In genomic region chr17:34617398-34617797, GRCh38 we compare ENCODE assay signal across 37 cellular contexts. TPM values are rescaled to one million over a fixed set of nuclear protein-coding genes. Genes with fewer than 3 reads are reported as not detected.
"Had no signal": no experiment of that assay in that cellular context is flagged by ENCODE, and none has a peak within 500 bp of the region (broad histone marks: within the 10 kb centered on the region; RNA-seq: fewer than 3 reads in every experiment).

No MANE protein-coding gene starts in this region.

- FAIRE-seq: astrocyte, bronchial epithelial cell had no signal

- H3K27me3 ChIP-seq: body of pancreas, cardiac muscle cell had no signal

- H3K9me3 Mint-ChIP-seq: activated B cell treated with CpG ODN at 0.5 μM for 24 hours; activated CD4-positive, alpha-beta memory T cell treated with anti-CD3 and anti-CD28 coated beads for 36 hours; activated CD4-positive, alpha-beta T cell treated with anti-CD3 and anti-CD28 coated beads, Interleukin-2, amount 10 ng/mL, durations not matched to agents 24 days and 14 days; activated CD8-positive, alpha-beta T cell treated with anti-CD3 and anti-CD28 coated beads for 36 hours; activated naive CD4-positive, alpha-beta T cell treated with anti-CD3 and anti-CD28 coated beads for 36 hours; activated naive CD4-positive, alpha-beta T cell treated with anti-CD3 and anti-CD28 coated beads, Interleukin-2, amount 50 U/mL, for 72 hours; activated naive CD8-positive, alpha-beta T cell treated with anti-CD3 and anti-CD28 coated beads for 36 hours; activated T-cell treated with anti-CD3 and anti-CD28 coated beads, Interleukin-2, amount 50 U/mL, for 4 hours; activated T-cell treated with anti-CD3 and anti-CD28 coated beads, Interleukin-2, amount 50 U/mL, for 72 hours; activated T-helper 1 cell treated with anti-CD3 and anti-CD28 coated beads, Interleukin-12 subunit alpha, Interleukin-12 subunit beta, Interleukin-2, Interleukin-4 antibody, amounts not matched to agents 30 ng/mL and 10 ng/mL and 1 ng/mL, durations not matched to agents 14 hours and 24 hours and 36 hours; activated T-helper 17 cell treated with anti-CD3 and anti-CD28 coated beads, Interleukin-2, amount 50 U/mL, for 72 hours; central memory CD8-positive, alpha-beta T cell; T-helper 1 cell treated with Interleukin-12 subunit alpha and Interleukin-12 subunit beta and Interleukin-4 antibody, amounts not matched to agents 30 μg/mL and 1 μg/mL, for 36 hours; T-helper 2 cell treated with Interferon-gamma antibody and Interleukin-4, amounts not matched to agents 5 μg/mL and 100 μg/mL, for 36 hours had no signal

- ATAC-seq: activated CD8-positive, alpha-beta T cell treated with anti-CD3 and anti-CD28 coated beads for 36 hours; activated naive CD4-positive, alpha-beta T cell treated with anti-CD3 and anti-CD28 coated beads, Interleukin-2, amount 50 U/mL, for 72 hours; activated T-cell treated with anti-CD3 and anti-CD28 coated beads, Interleukin-2, amount 50 U/mL, for 4 hours; activated T-cell treated with anti-CD3 and anti-CD28 coated beads, Interleukin-2, amount 50 U/mL, for 72 hours; activated T-helper 17 cell treated with anti-CD3 and anti-CD28 coated beads, Interleukin-2, amount 50 U/mL, for 72 hours; body of pancreas had no signal

- H3K4me3 ChIP-seq: adrenal gland, body of pancreas, cardiac muscle cell had no signal

- H3K36me3 ChIP-seq: adrenal gland, cardiac muscle cell had no signal

- H3K36me3 Mint-ChIP-seq: activated CD4-positive, alpha-beta memory T cell treated with anti-CD3 and anti-CD28 coated beads for 36 hours; activated naive CD4-positive, alpha-beta T cell treated with anti-CD3 and anti-CD28 coated beads, Interleukin-2, amount 50 U/mL, for 72 hours; activated naive CD8-positive, alpha-beta T cell treated with anti-CD3 and anti-CD28 coated beads for 36 hours had no signal

- H3K9me3 ChIP-seq: adrenal gland, body of pancreas had no signal

- H3K27ac Mint-ChIP-seq: activated B cell treated with CpG ODN at 0.5 μM for 24 hours; activated CD4-positive, alpha-beta memory T cell treated with anti-CD3 and anti-CD28 coated beads for 36 hours; activated CD4-positive, alpha-beta T cell treated with anti-CD3 and anti-CD28 coated beads, Interleukin-2, amount 10 ng/mL, durations not matched to agents 24 days and 14 days; activated CD8-positive, alpha-beta T cell treated with anti-CD3 and anti-CD28 coated beads for 36 hours; activated naive CD4-positive, alpha-beta T cell treated with anti-CD3 and anti-CD28 coated beads for 36 hours; activated naive CD4-positive, alpha-beta T cell treated with anti-CD3 and anti-CD28 coated beads, Interleukin-2, amount 50 U/mL, for 72 hours; activated naive CD8-positive, alpha-beta T cell treated with anti-CD3 and anti-CD28 coated beads for 36 hours; activated T-cell treated with anti-CD3 and anti-CD28 coated beads, Interleukin-2, amount 50 U/mL, for 72 hours; activated T-helper 1 cell treated with anti-CD3 and anti-CD28 coated beads, Interleukin-12 subunit alpha, Interleukin-12 subunit beta, Interleukin-2, Interleukin-4 antibody, amounts not matched to agents 30 ng/mL and 10 ng/mL and 1 ng/mL, durations not matched to agents 14 hours and 24 hours and 36 hours; activated T-helper 17 cell treated with anti-CD3 and anti-CD28 coated beads, Interleukin-2, amount 50 U/mL, for 72 hours; T-helper 1 cell treated with Interleukin-12 subunit alpha and Interleukin-12 subunit beta and Interleukin-4 antibody, amounts not matched to agents 30 μg/mL and 1 μg/mL, for 36 hours; T-helper 2 cell treated with Interferon-gamma antibody and Interleukin-4, amounts not matched to agents 5 μg/mL and 100 μg/mL, for 36 hours had no signal

- H3K27ac ChIP-seq: adrenal gland, body of pancreas, cardiac muscle cell had no signal

- H3K4me3 Mint-ChIP-seq: activated B cell treated with CpG ODN at 0.5 μM for 24 hours; activated CD4-positive, alpha-beta memory T cell treated with anti-CD3 and anti-CD28 coated beads for 36 hours; activated CD4-positive, alpha-beta T cell treated with anti-CD3 and anti-CD28 coated beads, Interleukin-2, amount 10 ng/mL, durations not matched to agents 24 days and 14 days; activated CD8-positive, alpha-beta T cell treated with anti-CD3 and anti-CD28 coated beads for 36 hours; activated naive CD4-positive, alpha-beta T cell treated with anti-CD3 and anti-CD28 coated beads for 36 hours; activated naive CD8-positive, alpha-beta T cell treated with anti-CD3 and anti-CD28 coated beads for 36 hours; activated T-cell treated with anti-CD3 and anti-CD28 coated beads, Interleukin-2, amount 50 U/mL, for 4 hours; activated T-cell treated with anti-CD3 and anti-CD28 coated beads, Interleukin-2, amount 50 U/mL, for 72 hours; activated T-helper 1 cell treated with anti-CD3 and anti-CD28 coated beads, Interleukin-12 subunit alpha, Interleukin-12 subunit beta, Interleukin-2, Interleukin-4 antibody, amounts not matched to agents 30 ng/mL and 10 ng/mL and 1 ng/mL, durations not matched to agents 14 hours and 24 hours and 36 hours; activated T-helper 17 cell treated with anti-CD3 and anti-CD28 coated beads, Interleukin-2, amount 50 U/mL, for 72 hours; central memory CD8-positive, alpha-beta T cell; T-helper 1 cell treated with Interleukin-12 subunit alpha and Interleukin-12 subunit beta and Interleukin-4 antibody, amounts not matched to agents 30 μg/mL and 1 μg/mL, for 36 hours; T-helper 2 cell treated with Interferon-gamma antibody and Interleukin-4, amounts not matched to agents 5 μg/mL and 100 μg/mL, for 36 hours had no signal

- H3K4me1 ChIP-seq: adrenal gland, body of pancreas had no signal

- DNase-seq: activated B cell treated with CpG ODN at 0.5 μM for 24 hours; activated CD4-positive, alpha-beta memory T cell treated with anti-CD3 and anti-CD28 coated beads for 36 hours; activated CD4-positive, alpha-beta T cell treated with anti-CD3 and anti-CD28 coated beads for 4 hours; activated CD4-positive, alpha-beta T cell treated with anti-CD3 and anti-CD28 coated beads, Interleukin-2, amount 10 ng/mL, durations not matched to agents 24 days and 14 days; activated CD4-positive, alpha-beta T cell treated with anti-CD3 and anti-CD28 coated beads, Interleukin-2, amount 50 U/mL, for 1 hour; activated CD4-positive, alpha-beta T cell treated with anti-CD3 and anti-CD28 coated beads, Interleukin-2, amount 50 U/mL, for 4 hours; activated CD4-positive, CD25-positive, alpha-beta regulatory T cell treated with anti-CD3 and anti-CD28 coated beads, Interleukin-2, amount 50 U/mL, for 72 hours; activated CD8-positive, alpha-beta memory T cell treated with anti-CD3 and anti-CD28 coated beads, Interleukin-2, amount 50 U/mL, for 4 hours; activated CD8-positive, alpha-beta T cell treated with anti-CD3 and anti-CD28 coated beads for 36 hours; activated effector memory CD4-positive, alpha-beta T cell treated with anti-CD3 and anti-CD28 coated beads, Interleukin-2, amount 50 U/mL, for 16 hours; activated gamma-delta T cell treated with Interleukin-2 at 50 U/mL for 16 hours; activated naive CD4-positive, alpha-beta T cell; activated naive CD4-positive, alpha-beta T cell treated with anti-CD3 and anti-CD28 coated beads for 36 hours; activated naive CD4-positive, alpha-beta T cell treated with anti-CD3 and anti-CD28 coated beads, Interleukin-2, amount 50 U/mL, for 16 hours; activated naive CD8-positive, alpha-beta T cell treated with anti-CD3 and anti-CD28 coated beads for 36 hours; activated T-cell treated with anti-CD3 and anti-CD28 coated beads for 4 hours; activated T-cell treated with anti-CD3 and anti-CD28 coated beads, Interleukin-2, amount 50 U/mL, for 1 hour; activated T-cell treated with anti-CD3 and anti-CD28 coated beads, Interleukin-2, amount 50 U/mL, for 4 hours; activated T-cell treated with anti-CD3 and anti-CD28 coated beads, Interleukin-2, amount 50 U/mL, for 72 hours; adrenal gland; amniotic stem cell; aorta; body of pancreas; caudate nucleus; cerebellar nuclear complex; T-helper 1 cell; T-helper 2 cell; T-helper 9 cell had no signal

- H3K4me1 Mint-ChIP-seq: activated B cell treated with CpG ODN at 0.5 μM for 24 hours; activated CD4-positive, alpha-beta T cell treated with anti-CD3 and anti-CD28 coated beads, Interleukin-2, amount 10 ng/mL, durations not matched to agents 24 days and 14 days; activated naive CD8-positive, alpha-beta T cell treated with anti-CD3 and anti-CD28 coated beads for 36 hours; activated T-helper 17 cell treated with anti-CD3 and anti-CD28 coated beads, Interleukin-2, amount 50 U/mL, for 72 hours; central memory CD8-positive, alpha-beta T cell had no signal

RNA-seq across cellular contexts. Expression of gene TMEM132E, which starts 38.0 kb away (rescaled TPM):
- total RNA-seq: activated B cell treated with CpG ODN at 0.5 μM for 24 hours; activated CD4-positive, alpha-beta memory T cell treated with anti-CD3 and anti-CD28 coated beads for 36 hours; activated CD4-positive, alpha-beta T cell treated with anti-CD3 and anti-CD28 coated beads, Interleukin-2, amount 10 ng/mL, durations not matched to agents 24 days and 14 days; activated naive CD4-positive, alpha-beta T cell treated with anti-CD3 and anti-CD28 coated beads for 36 hours; activated naive CD4-positive, alpha-beta T cell treated with anti-CD3 and anti-CD28 coated beads, Interleukin-2, amount 50 U/mL, for 72 hours; activated T-cell treated with anti-CD3 and anti-CD28 coated beads, Interleukin-2, amount 50 U/mL, for 72 hours; activated T-helper 1 cell treated with anti-CD3 and anti-CD28 coated beads, Interleukin-12 subunit alpha, Interleukin-12 subunit beta, Interleukin-2, Interleukin-4 antibody, amounts not matched to agents 30 ng/mL and 10 ng/mL and 1 ng/mL, durations not matched to agents 14 hours and 24 hours and 36 hours; activated T-helper 17 cell treated with anti-CD3 and anti-CD28 coated beads, Interleukin-2, amount 50 U/mL, for 72 hours; body of pancreas; bronchial epithelial cell had no signal
